In genomic region chr4:29131304-29131703, GRCh38 we compare ENCODE assay signal across 18 cellular contexts.
DNase-seq lines count a peak whose midpoint lies in the region; ATAC-seq and TF ChIP-seq lines count a peak whose summit lies in the region.
"Had no signal": no experiment of that assay in that cellular context is flagged by ENCODE, and none has a peak within 500 bp of the region (broad histone marks: within the 10 kb centered on the region; RNA-seq: fewer than 3 reads in every experiment).

No MANE protein-coding gene starts in this region.

- no peak for TF ChIP-seq CTCF in MCF 10A (IDR thresholded peaks at IDR 0.05; ENCODE audit: unreplicated experiment)
- TF ChIP-seq CTCF in breast epithelium (IDR thresholded peaks at IDR 0.05) = no peak
- peak; percentile 4 for TF ChIP-seq CTCF in epithelial cell of esophagus (IDR thresholded peaks at IDR 0.05; ENCODE audit: insufficient read depth, low read depth, low read length, missing control alignments)
- TF ChIP-seq CTCF in smooth muscle cell (IDR thresholded peaks at IDR 0.05; ENCODE audit: borderline replicate concordance, insufficient read depth, poor library complexity, severe bottlenecking) = peak; percentile 9
- no peak for TF ChIP-seq CTCF in esophagus muscularis mucosa (IDR thresholded peaks at IDR 0.05)
- TF ChIP-seq CTCF in CD4-positive, alpha-beta T cell (IDR thresholded peaks at IDR 0.05) = no peak

- no peak overlapping the region for H3K9ac ChIP-seq in smooth muscle cell (ENCODE audit: low read depth)
- H3K9ac ChIP-seq: BLaER1 treated with 17β-estradiol and CSF1 and Interleukin-3, amounts not matched to agents 10 nM and 100 nM had no signal

- TF ChIP-seq EP300 in esophagus muscularis mucosa (IDR thresholded peaks at IDR 0.05) = no peak

- H3K27ac Mint-ChIP-seq in MCF 10A (ENCODE audit: low read depth, unreplicated experiment) = no peak overlapping the region
- no peak overlapping the region for H3K27ac Mint-ChIP-seq in activated naive CD4-positive, alpha-beta T cell treated with anti-CD3 and anti-CD28 coated beads for 36 hours
- no peak overlapping the region for H3K27ac Mint-ChIP-seq in CD4-positive, alpha-beta T cell
- H3K27ac Mint-ChIP-seq: IgD-negative memory B cell had no signal

- TF ChIP-seq POLR2A in breast epithelium (IDR thresholded peaks at IDR 0.05) = no peak
- no peak for TF ChIP-seq POLR2A in esophagus muscularis mucosa (IDR thresholded peaks at IDR 0.05; ENCODE audit: low read depth)

- H3F3A ChIP-seq in smooth muscle cell (ENCODE audit: low read depth) = no peaks in the 10 kb centered on the region

- H3K36me3 ChIP-seq in breast epithelium (no peaks in the 10 kb centered on the region), smooth muscle cell (ENCODE audit: low read depth) (no peaks in the 10 kb centered on the region), esophagus muscularis mucosa (no peaks in the 10 kb centered on the region)
- H3K36me3 ChIP-seq: BLaER1 treated with 17β-estradiol and CSF1 and Interleukin-3, amounts not matched to agents 10 nM and 100 nM had no signal

- H3K27me3 ChIP-seq in breast epithelium (no peaks in the 10 kb centered on the region), smooth muscle cell (ENCODE audit: low read depth) (no peaks in the 10 kb centered on the region), esophagus muscularis mucosa (no peaks in the 10 kb centered on the region)
- H3K27me3 ChIP-seq in CD4-positive, alpha-beta T cell (ENCODE audit: control insufficient read depth, insufficient read depth, low read length) = no peaks in the 10 kb centered on the region
- H3K27me3 ChIP-seq: BLaER1 treated with 17β-estradiol and CSF1 and Interleukin-3, amounts not matched to agents 10 nM and 100 nM had no signal

- H3K79me2 ChIP-seq in smooth muscle cell (ENCODE audit: low read depth) = no peaks in the 10 kb centered on the region

- H3K4me1 Mint-ChIP-seq in MCF 10A (ENCODE audit: insufficient read depth, unreplicated experiment) = peaks cover 5% of the 10 kb centered on the region
- no peaks in the 10 kb centered on the region for H3K4me1 Mint-ChIP-seq in activated naive CD4-positive, alpha-beta T cell treated with anti-CD3 and anti-CD28 coated beads for 36 hours (ENCODE audit: low read depth)
- no peaks in the 10 kb centered on the region for H3K4me1 Mint-ChIP-seq in CD4-positive, alpha-beta T cell (ENCODE audit: low read depth)
- H3K4me1 Mint-ChIP-seq: IgD-negative memory B cell had no signal

- CTCF ChIA-PET in MCF 10A (lab: Yijun Ruan, JAX) = interaction anchor here (0.8 kb wide), 1 partner anchor 256 kb away, joined by 3 read pairs; no protein-coding TSS in a partner anchor
- CTCF ChIA-PET in activated naive CD4-positive, alpha-beta T cell treated with anti-CD3 and anti-CD28 coated beads for 36 hours (lab: Charles Lee) = no interaction called here
- CTCF ChIA-PET in CD4-positive, alpha-beta T cell (lab: Charles Lee) = no interaction called here

- no peak overlapping the region for H3K4me3 Mint-ChIP-seq in MCF 10A (ENCODE audit: unreplicated experiment)
- no peak overlapping the region for H3K4me3 Mint-ChIP-seq in activated naive CD4-positive, alpha-beta T cell treated with anti-CD3 and anti-CD28 coated beads for 36 hours
- H3K4me3 Mint-ChIP-seq in CD4-positive, alpha-beta T cell = no peak overlapping the region
- H3K4me3 Mint-ChIP-seq: IgD-negative memory B cell had no signal

- H3K4me3 ChIP-seq in breast epithelium = no peak overlapping the region
- no peak overlapping the region for H3K4me3 ChIP-seq in epithelial cell of esophagus (ENCODE audit: low read length)
- H3K4me3 ChIP-seq in smooth muscle cell = no peak overlapping the region
- H3K4me3 ChIP-seq in esophagus muscularis mucosa = no peak overlapping the region
- H3K4me3 ChIP-seq: BLaER1 treated with 17β-estradiol and CSF1 and Interleukin-3, amounts not matched to agents 10 nM and 100 nM had no signal

- POLR2A ChIA-PET in MCF 10A (lab: Yijun Ruan, JAX) = no interaction called here
- POLR2A ChIA-PET in CD4-positive, alpha-beta T cell (lab: Charles Lee) = no interaction called here

- H3K27me3 Mint-ChIP-seq in MCF 10A (ENCODE audit: insufficient read depth, unreplicated experiment) = no peaks in the 10 kb centered on the region
- no peaks in the 10 kb centered on the region for H3K27me3 Mint-ChIP-seq in activated naive CD4-positive, alpha-beta T cell treated with anti-CD3 and anti-CD28 coated beads for 36 hours (ENCODE audit: low read depth)
- no peaks in the 10 kb centered on the region for H3K27me3 Mint-ChIP-seq in CD4-positive, alpha-beta T cell
- H3K27me3 Mint-ChIP-seq: IgD-negative memory B cell had no signal

- H3K4me1 ChIP-seq in breast epithelium (no peaks in the 10 kb centered on the region), smooth muscle cell (ENCODE audit: low read depth) (no peaks in the 10 kb centered on the region), esophagus muscularis mucosa (no peaks in the 10 kb centered on the region)

- H4K20me1 ChIP-seq in smooth muscle cell (ENCODE audit: low read depth) = no peaks in the 10 kb centered on the region
- H4K20me1 ChIP-seq: BLaER1 treated with 17β-estradiol and CSF1 and Interleukin-3, amounts not matched to agents 10 nM and 100 nM had no signal

- H3K4me2 ChIP-seq in smooth muscle cell = no peak overlapping the region

- H2AFZ ChIP-seq in smooth muscle cell (ENCODE audit: low read depth) = no peak overlapping the region

- intact Hi-C loops in MCF 10A (cut with micrococcal nuclease) (no loop called here), breast epithelium (cut with DNase I; ENCODE audit: low total_unique reads) (no loop called here), esophagus muscularis mucosa (cut with DNase I) (no loop called here)
- intact Hi-C loops in activated naive CD4-positive, alpha-beta T cell treated with anti-CD3 and anti-CD28 coated beads for 36 hours (cut with micrococcal nuclease) = no loop called here
- intact Hi-C loops in CD4-positive, alpha-beta T cell (cut with DNase I, micrococcal nuclease) = no loop called here

- H3K27ac ChIP-seq in breast epithelium (no peak overlapping the region), smooth muscle cell (ENCODE audit: low read depth) (no peak overlapping the region), esophagus muscularis mucosa (replicated peaks in 1 of 4) (no peak overlapping the region)
- no peak overlapping the region for H3K27ac ChIP-seq in CD4-positive, alpha-beta T cell (ENCODE audit: low read depth, low read length)
- H3K27ac ChIP-seq: BLaER1 treated with 17β-estradiol and CSF1 and Interleukin-3, amounts not matched to agents 10 nM and 100 nM had no signal

- H3K9me3 ChIP-seq in breast epithelium (no peaks in the 10 kb centered on the region), smooth muscle cell (replicated peaks; ENCODE audit: low read depth) (no peaks in the 10 kb centered on the region), esophagus muscularis mucosa (no peaks in the 10 kb centered on the region)
- no peaks in the 10 kb centered on the region for H3K9me3 ChIP-seq in CD4-positive, alpha-beta T cell (ENCODE audit: control insufficient read depth, low read length)

- WGBS in smooth muscle cell (ENCODE audit: low lambda C conversion rate) = 87% methylated on average over 2 of the region's 2 CpGs
- WGBS in esophagus muscularis mucosa = 92% methylated on average over 2 of the region's 2 CpGs

- H3K36me3 Mint-ChIP-seq in MCF 10A (ENCODE audit: insufficient read depth, unreplicated experiment) = no peaks in the 10 kb centered on the region
- H3K36me3 Mint-ChIP-seq in activated naive CD4-positive, alpha-beta T cell treated with anti-CD3 and anti-CD28 coated beads for 36 hours (ENCODE audit: low read depth) = no peaks in the 10 kb centered on the region
- H3K36me3 Mint-ChIP-seq in CD4-positive, alpha-beta T cell (ENCODE audit: low read depth) = no peaks in the 10 kb centered on the region
- H3K36me3 Mint-ChIP-seq: IgD-negative memory B cell had no signal

- no TSS peak for BruUV-seq in MCF 10A (replicated peaks; lab: Mats Ljungman, UMichigan)

- peak; percentile 1 for DNase-seq in MCF 10A (ENCODE audit: unreplicated experiment)
- no peak for DNase-seq in breast epithelium (ENCODE audit: low spot score in 2 of 2)
- peak; percentile 0 for DNase-seq in NCI-H69 (lab: John Stamatoyannopoulos, UW)
- DNase-seq in epithelial cell of esophagus (ENCODE audit: low read depth) = peak; percentile 3
- no peak for DNase-seq in smooth muscle cell (lab: John Stamatoyannopoulos, UW; ENCODE audit: unreplicated experiment)
- DNase-seq in esophagus muscularis mucosa (ENCODE audit: extremely low spot score) = no peak
- no peak for DNase-seq in activated naive CD4-positive, alpha-beta T cell treated with anti-CD3 and anti-CD28 coated beads for 36 hours
- DNase-seq in CD4-positive, alpha-beta T cell = no peak
- DNase-seq: DMS 273 treated with DMSO at 0.1 percent for 48 hours, EL, H7, Kasumi-1, NCI-H1436, NCI-H2081 treated with DMSO at 0.1 percent for 48 hours, NCI-H510A, Right ventricle myocardium superior had no signal

- no peak for ATAC-seq in CD4-positive, alpha-beta T cell (ENCODE audit: poor library complexity)

- no peaks in the 10 kb centered on the region for H3K9me3 Mint-ChIP-seq in MCF 10A (ENCODE audit: unreplicated experiment)
- H3K9me3 Mint-ChIP-seq in activated naive CD4-positive, alpha-beta T cell treated with anti-CD3 and anti-CD28 coated beads for 36 hours = peaks cover 8% of the 10 kb centered on the region
- H3K9me3 Mint-ChIP-seq in CD4-positive, alpha-beta T cell = peaks cover 23% of the 10 kb centered on the region

Comparison
In these comparisons a context has a peak if more than half of its experiments do, and no peak if none do; other contexts are left out.
1. DNase-seq: peak in MCF 10A (single experiment), NCI-H69 (single experiment) and epithelial cell of esophagus (single experiment); none in breast epithelium (0 of 2), smooth muscle cell (single experiment), esophagus muscularis mucosa (single experiment), activated naive CD4-positive, alpha-beta T cell treated with anti-CD3 and anti-CD28 coated beads for 36 hours (single experiment) and CD4-positive, alpha-beta T cell (0 of 10).
2. CTCF ChIP-seq: peak in epithelial cell of esophagus (single experiment) and smooth muscle cell (single experiment); none in MCF 10A (single experiment), breast epithelium (0 of 3), esophagus muscularis mucosa (0 of 3) and CD4-positive, alpha-beta T cell (single experiment).